ENCODE assay signal across 8 cellular contexts in genomic region chrX:65406532-65406931, GRCh38.
A peak's percentile ranks its signal among the peaks of the same experiment; 100 is the strongest.
DNase-seq lines count a peak whose midpoint lies in the region; ATAC-seq and TF ChIP-seq lines count a peak whose summit lies in the region.

No MANE protein-coding gene starts in this region.

- no peaks in the 10 kb centered on the region for H3K4me1 Mint-ChIP-seq in GM23338

- peak; percentile 23 for DNase-seq in GM23338 (ENCODE audit: low spot score)
- peak; percentile 6 for DNase-seq in activated CD4-positive, alpha-beta T cell treated with anti-CD3 and anti-CD28 coated beads, Interleukin-2, amount 50 U/mL, for 1 hour
- DNase-seq in stimulated activated CD4-positive, alpha-beta T cell treated with anti-CD3 and anti-CD28 coated beads, TNF-alpha, amount 100 ng/mL, for 4 hours (ENCODE audit: low read depth in 3 of 3), result peak in 2 of 3 experiments; percentile 2 to 6
- DNase-seq in NCI-H2171 (lab: John Stamatoyannopoulos, UW), result no peak
- DNase-seq in GOT3 (lab: John Stamatoyannopoulos, UW), result no peak
- no peak for DNase-seq in NCI-H2196 (lab: John Stamatoyannopoulos, UW; ENCODE audit: unreplicated experiment)

- H3K4me3 Mint-ChIP-seq in GM23338, result peak overlapping the region; percentile 72

- H3K36me3 ChIP-seq in GM23338 (ENCODE audit: insufficient read depth) (no peaks in the 10 kb centered on the region), iPS-18a (ENCODE audit: control insufficient read depth, low read depth, low read length) (no peaks in the 10 kb centered on the region)

- peaks cover 22% of the 10 kb centered on the region for H3K9me3 ChIP-seq in iPS-18a (ENCODE audit: control insufficient read depth, low read depth, low read length)

- TF ChIP-seq CTCF in GM23338 (conservative IDR thresholded peaks at IDR 0.05; ENCODE audit: low read depth in 2 of 2), result no peak

- H2AFZ ChIP-seq in GM23338, result no peak overlapping the region

- peak; percentile 79 for ATAC-seq in GM23338
- ATAC-seq in GM21423 (IDR thresholded peaks at IDR 0.05; ENCODE audit: unreplicated experiment), result no peak

- H3F3A ChIP-seq in GM23338 (replicated peaks; ENCODE audit: low read depth), result no peaks in the 10 kb centered on the region

- peaks cover 28% of the 10 kb centered on the region for H3K27me3 ChIP-seq in GM23338 (ENCODE audit: insufficient read depth)
- peaks cover 25% of the 10 kb centered on the region for H3K27me3 ChIP-seq in iPS-18a (ENCODE audit: control insufficient read depth, insufficient read depth, low read length)

- H3K4me1 ChIP-seq in GM23338 (ENCODE audit: insufficient read depth) (no peaks in the 10 kb centered on the region), iPS-18a (ENCODE audit: control insufficient read depth, low read depth, low read length) (no peaks in the 10 kb centered on the region)

- H3K4me3 ChIP-seq in GM23338 (peak overlapping the region; percentile 53), iPS-18a (ENCODE audit: low read length) (peak overlapping the region; percentile 39)

- H3K9me3 Mint-ChIP-seq in GM23338, result peaks cover 14% of the 10 kb centered on the region; the same call in 2 of the 3 replicates

- H3K27ac ChIP-seq in GM23338 (ENCODE audit: low read depth) (no peak overlapping the region), iPS-18a (ENCODE audit: low read length) (no peak overlapping the region)

- no peaks in the 10 kb centered on the region for H3K9me2 ChIP-seq in GM23338 (ENCODE audit: insufficient read depth)

- H4K20me1 ChIP-seq in GM23338 (replicated peaks; ENCODE audit: insufficient read depth), result no peaks in the 10 kb centered on the region

- H3K27me3 Mint-ChIP-seq in GM23338 (ENCODE audit: insufficient read depth, low read depth, poor library complexity), result peaks cover 16% of the 10 kb centered on the region

- H3K79me2 ChIP-seq in GM23338 (replicated peaks; ENCODE audit: insufficient read depth), result no peaks in the 10 kb centered on the region

- H3K27ac Mint-ChIP-seq in GM23338, result no peak overlapping the region

- H3K9ac ChIP-seq in iPS-18a (ENCODE audit: low read length), result no peak overlapping the region

- peak overlapping the region; percentile 80 for H3K4me2 ChIP-seq in GM23338

- peaks cover 8% of the 10 kb centered on the region; the same call in 2 of the 3 replicates for H3K36me3 Mint-ChIP-seq in GM23338 (ENCODE audit: low read depth)

TF ChIP-seq in GM23338, 12 proteins besides CTCF, POLR2A, EP300 and RAD21:
- TF ChIP-seq ZNF331 (CRISPR knock-in tag; IDR thresholded peaks at IDR 0.05; ENCODE audit: low read depth) (no peak), JUNB (IDR thresholded peaks at IDR 0.05; ENCODE audit: unreplicated experiment) (no peak), ZNF114 (CRISPR knock-in tag; IDR thresholded peaks at IDR 0.05) (no peak)
- TF ChIP-seq, protein P1, sequence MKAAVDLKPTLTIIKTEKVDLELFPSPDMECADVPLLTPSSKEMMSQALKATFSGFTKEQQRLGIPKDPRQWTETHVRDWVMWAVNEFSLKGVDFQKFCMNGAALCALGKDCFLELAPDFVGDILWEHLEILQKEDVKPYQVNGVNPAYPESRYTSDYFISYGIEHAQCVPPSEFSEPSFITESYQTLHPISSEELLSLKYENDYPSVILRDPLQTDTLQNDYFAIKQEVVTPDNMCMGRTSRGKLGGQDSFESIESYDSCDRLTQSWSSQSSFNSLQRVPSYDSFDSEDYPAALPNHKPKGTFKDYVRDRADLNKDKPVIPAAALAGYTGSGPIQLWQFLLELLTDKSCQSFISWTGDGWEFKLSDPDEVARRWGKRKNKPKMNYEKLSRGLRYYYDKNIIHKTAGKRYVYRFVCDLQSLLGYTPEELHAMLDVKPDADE (IDR thresholded peaks at IDR 0.05), result no peak

Comparison
In these comparisons a context has a peak if more than half of its experiments do, and no peak if none do; other contexts are left out.
1. DNase-seq: peak in GM23338 (single experiment), activated CD4-positive, alpha-beta T cell treated with anti-CD3 and anti-CD28 coated beads, Interleukin-2, amount 50 U/mL, for 1 hour (single experiment) and stimulated activated CD4-positive, alpha-beta T cell treated with anti-CD3 and anti-CD28 coated beads, TNF-alpha, amount 100 ng/mL, for 4 hours (2 of 3); none in NCI-H2171 (single experiment), GOT3 (single experiment) and NCI-H2196 (single experiment).